27 cellular contexts compared by ENCODE assay signal in the genomic region with DNA sequence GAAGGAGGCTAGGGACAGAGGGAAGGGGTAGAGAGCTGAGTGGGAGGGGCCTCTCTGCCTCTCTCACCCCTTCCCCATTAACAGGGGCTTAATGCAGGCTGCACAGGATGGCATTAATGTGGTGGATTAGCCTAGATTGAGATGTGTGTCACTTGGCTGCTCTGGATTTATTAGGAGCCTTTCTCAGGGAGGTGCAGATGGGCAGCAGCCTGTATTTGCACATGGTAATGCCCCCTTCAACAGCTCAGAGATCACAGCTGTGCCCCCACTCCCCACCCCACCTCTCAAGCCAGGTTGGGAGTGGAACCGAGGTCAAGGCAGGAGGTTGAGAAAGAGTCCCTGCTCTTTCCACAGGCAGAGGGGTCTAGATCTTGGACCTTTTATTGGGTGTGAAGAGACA. TPM values are rescaled to one million over a fixed set of nuclear protein-coding genes. Genes with fewer than 3 reads are reported as not detected.
"Had no signal": no experiment of that assay in that cellular context is flagged by ENCODE, and none has a peak within 500 bp of the region (broad histone marks: within the 10 kb centered on the region; RNA-seq: fewer than 3 reads in every experiment).

No MANE protein-coding gene starts in this region.

- H3K27ac ChIP-seq: Peyer's patch, RWPE1, SJSA1, VCaP had no signal

- H3K4me3 Mint-ChIP-seq: activated CD8-positive, alpha-beta T cell treated with anti-CD3 and anti-CD28 coated beads, Interleukin-2, amount 10 ng/mL, durations not matched to agents 7 days and 5 days; activated naive CD4-positive, alpha-beta T cell treated with anti-CD3 and anti-CD28 coated beads, Interleukin-2, amount 50 U/mL, for 24 hours; activated T-helper 1 cell treated with anti-CD3 and anti-CD28 coated beads, Interleukin-12 subunit alpha, Interleukin-12 subunit beta, Interleukin-2, Interleukin-4 antibody, amounts not matched to agents 30 ng/mL and 10 ng/mL and 1 ng/mL, durations not matched to agents 14 hours and 24 hours and 36 hours; central memory CD8-positive, alpha-beta T cell; T-helper 17 cell had no signal

- H3K27ac Mint-ChIP-seq: activated CD8-positive, alpha-beta T cell treated with anti-CD3 and anti-CD28 coated beads, Interleukin-2, amount 10 ng/mL, durations not matched to agents 7 days and 5 days; activated naive CD4-positive, alpha-beta T cell treated with anti-CD3 and anti-CD28 coated beads, Interleukin-2, amount 50 U/mL, for 24 hours; activated T-helper 1 cell treated with anti-CD3 and anti-CD28 coated beads, Interleukin-12 subunit alpha, Interleukin-12 subunit beta, Interleukin-2, Interleukin-4 antibody, amounts not matched to agents 30 ng/mL and 10 ng/mL and 1 ng/mL, durations not matched to agents 14 hours and 24 hours and 36 hours; T-helper 17 cell had no signal

- H3K9me3 ChIP-seq: MG63, Peyer's patch had no signal

- H3K36me3 Mint-ChIP-seq: activated naive CD4-positive, alpha-beta T cell treated with anti-CD3 and anti-CD28 coated beads, Interleukin-2, amount 50 U/mL, for 24 hours; brain had no signal

- H3K9me3 Mint-ChIP-seq: activated naive CD4-positive, alpha-beta T cell treated with anti-CD3 and anti-CD28 coated beads, Interleukin-2, amount 50 U/mL, for 24 hours; activated T-helper 1 cell treated with anti-CD3 and anti-CD28 coated beads, Interleukin-12 subunit alpha, Interleukin-12 subunit beta, Interleukin-2, Interleukin-4 antibody, amounts not matched to agents 30 ng/mL and 10 ng/mL and 1 ng/mL, durations not matched to agents 14 hours and 24 hours and 36 hours; central memory CD8-positive, alpha-beta T cell had no signal

- DNase-seq: activated CD4-positive, alpha-beta T cell treated with anti-CD3 and anti-CD28 coated beads for 4 hours; activated CD4-positive, alpha-beta T cell treated with anti-CD3 and anti-CD28 coated beads, Interleukin-2, amount 50 U/mL, for 4 hours; activated CD8-positive, alpha-beta memory T cell treated with anti-CD3 and anti-CD28 coated beads, Interleukin-2, amount 50 U/mL, for 48 hours; activated CD8-positive, alpha-beta T cell treated with anti-CD3 and anti-CD28 coated beads, Interleukin-2, amount 10 ng/mL, durations not matched to agents 7 days and 5 days; activated effector memory CD4-positive, alpha-beta T cell treated with Interleukin-2 at 50 U/mL for 16 hours; activated naive CD4-positive, alpha-beta T cell; activated T-cell treated with anti-CD3 and anti-CD28 coated beads, Interleukin-2, amount 50 U/mL, for 1 hour; amygdala; MG63; NCI-H1105; NCI-H1436; NCI-H1694 treated with DMSO at 0.1 percent for 48 hours; NCI-H2029 treated with DMSO at 0.1 percent for 48 hours; NCI-H510A treated with DMSO at 0.1 percent for 48 hours; NCI-H774; NK-92 treated with Interleukin-12 subunit alpha and Interleukin-12 subunit beta, amount 100 ng/mL, for 24 hours; Peyer's patch; Right ventricle myocardium superior; T-helper 17 cell; T1000 had no signal

- ATAC-seq: activated CD8-positive, alpha-beta T cell treated with anti-CD3 and anti-CD28 coated beads, Interleukin-2, amount 10 ng/mL, durations not matched to agents 7 days and 5 days; T-helper 17 cell had no signal

- H3K4me1 Mint-ChIP-seq: central memory CD8-positive, alpha-beta T cell had no signal

RNA-seq across cellular contexts. Expression of a gene that starts 7.3 kb away (rescaled TPM):
- total RNA-seq: activated CD8-positive, alpha-beta T cell treated with anti-CD3 and anti-CD28 coated beads, Interleukin-2, amount 10 ng/mL, durations not matched to agents 7 days and 5 days; Peyer's patch; SJSA1; T-helper 17 cell had no signal

RNA-seq across cellular contexts. Expression of a gene that starts 7.9 kb away (rescaled TPM):
- total RNA-seq: activated CD8-positive, alpha-beta T cell treated with anti-CD3 and anti-CD28 coated beads, Interleukin-2, amount 10 ng/mL, durations not matched to agents 7 days and 5 days; Peyer's patch; SJSA1; T-helper 17 cell had no signal
